In the genomic region with DNA sequence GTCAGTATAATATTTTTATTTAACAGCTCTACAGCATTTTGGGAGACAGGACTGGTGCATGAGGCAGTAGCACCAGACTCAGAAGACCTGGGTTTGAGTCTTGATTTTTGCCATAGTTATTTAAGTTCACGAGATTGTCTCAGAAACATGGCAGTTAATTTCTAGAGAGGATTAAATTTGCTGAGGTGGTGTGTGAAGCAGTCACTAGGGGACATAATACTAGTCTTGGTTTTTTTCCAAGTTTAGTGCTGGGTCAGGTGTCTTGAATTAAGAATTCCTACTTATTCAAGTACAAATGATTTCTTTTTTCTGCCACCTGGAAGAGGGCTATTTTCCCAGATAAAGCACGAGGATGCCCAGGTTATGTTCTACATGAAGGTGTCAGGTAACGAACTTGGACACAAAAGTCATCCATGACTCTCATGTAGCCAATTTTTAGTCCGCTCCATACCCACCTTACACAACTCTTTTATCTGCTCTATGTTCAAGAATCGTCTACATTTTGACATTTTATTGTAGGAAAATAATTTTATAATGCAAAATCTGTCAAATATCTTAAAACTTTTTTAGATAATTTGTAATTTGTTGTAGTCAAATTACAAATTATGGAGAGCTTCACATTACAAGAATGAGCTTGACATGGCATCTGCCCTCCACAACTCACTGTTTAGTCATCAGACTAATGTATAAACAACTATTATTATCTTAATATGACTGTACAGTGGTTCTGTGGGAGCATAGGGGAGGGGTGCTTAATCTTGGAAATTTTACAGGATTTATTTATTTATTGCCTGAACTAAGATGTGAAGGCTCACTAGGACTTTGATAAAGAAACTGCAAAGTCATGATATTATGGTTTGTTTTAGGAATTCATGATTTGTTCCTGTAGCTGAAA, we compare ENCODE assay signal across 8 cellular contexts. TPM values are rescaled to one million over a fixed set of nuclear protein-coding genes. Genes with fewer than 3 reads are reported as not detected.
DNase-seq lines count a peak whose midpoint lies in the region; TF ChIP-seq lines count a peak whose summit lies in the region.

No MANE protein-coding gene starts in this region.

- H3K27ac ChIP-seq in ACC112 (ENCODE audit: low read depth, low read length) (peak overlapping the region; percentile 90), esophagus squamous epithelium (peak overlapping the region; percentile 98 to 99 (median 98)), trophoblast cell (ENCODE audit: low read depth, low read length) (no peak overlapping the region)

- H2BK12ac ChIP-seq in trophoblast cell (ENCODE audit: low read length) = no peak overlapping the region

- peaks cover 10% of the 10 kb centered on the region for H3K79me1 ChIP-seq in trophoblast cell (ENCODE audit: low read length)

- no peak for TF ChIP-seq POLR2A in esophagus squamous epithelium (IDR thresholded peaks at IDR 0.05)

- H4K12ac ChIP-seq in trophoblast cell (ENCODE audit: low read depth, low read length) = no peak overlapping the region

- peak overlapping the region; percentile 99 for H3K4me3 ChIP-seq in ACC112 (ENCODE audit: low read depth, low read length)
- H3K4me3 ChIP-seq in GM12875 (ENCODE audit: low read depth, low read length) = peak overlapping the region; percentile 90
- peak overlapping the region; percentile 90 to 99 (median 94) for H3K4me3 ChIP-seq in esophagus squamous epithelium
- H3K4me3 ChIP-seq in trophoblast cell (ENCODE audit: low read depth, low read length) = no peak overlapping the region

- peak overlapping the region; percentile 83 for H3K9ac ChIP-seq in trophoblast cell (ENCODE audit: low read length)

- no peak for TF ChIP-seq CTCF in GM12875 (IDR thresholded peaks at IDR 0.05; ENCODE audit: borderline replicate concordance, insufficient read depth, low read depth, low read length)
- TF ChIP-seq CTCF in esophagus squamous epithelium (IDR thresholded peaks at IDR 0.05) = peak in 1 of 6 experiments; percentile 10
- TF ChIP-seq CTCF in GM10266 (IDR thresholded peaks at IDR 0.05; ENCODE audit: control insufficient read depth, insufficient read depth, low read depth, missing control alignments) = no peak

- H3K36me3 ChIP-seq in ACC112 (ENCODE audit: insufficient read depth, low read length) = peaks cover 43% of the 10 kb centered on the region
- H3K36me3 ChIP-seq in esophagus squamous epithelium = peaks cover 0 to 34% (median 6%) of the 10 kb centered on the region in 3 donors
- peaks cover 11 to 16% of the 10 kb centered on the region in 2 experiments for H3K36me3 ChIP-seq in trophoblast cell (ENCODE audit: control insufficient read depth in 1 of 2, insufficient read depth in 2 of 2, low read length in 2 of 2)

- H3K27me3 ChIP-seq in ACC112 (ENCODE audit: insufficient read depth, low read length) = no peaks in the 10 kb centered on the region
- no peaks in the 10 kb centered on the region for H3K27me3 ChIP-seq in esophagus squamous epithelium
- H3K27me3 ChIP-seq in trophoblast cell (ENCODE audit: insufficient read depth, low read length) = no peaks in the 10 kb centered on the region

- no peak overlapping the region for H2BK120ac ChIP-seq in trophoblast cell (ENCODE audit: insufficient read depth, low read length, poor library complexity)

- peak; percentile 15 for DNase-seq in SK-MEL-5 (ENCODE audit: low read depth, low spot score)
- DNase-seq in esophagus squamous epithelium (lab: John Stamatoyannopoulos, UW) = no peak
- DNase-seq in trophoblast cell = peak in 1 of 2 donors; percentile 20
- DNase-seq in NCI-H774 (lab: John Stamatoyannopoulos, UW) = no peak
- no peak for DNase-seq in NCI-H524 treated with DMSO at 0.1 percent for 48 hours (lab: John Stamatoyannopoulos, UW)
- no peak for DNase-seq in GM10266 (ENCODE audit: extremely low spot score)

- H3K4me1 ChIP-seq in ACC112 (ENCODE audit: control insufficient read depth, insufficient read depth, low read length, unreplicated experiment) = peaks cover 45% of the 10 kb centered on the region
- peaks cover 0 to 68% (median 41%) of the 10 kb centered on the region in 3 donors for H3K4me1 ChIP-seq in esophagus squamous epithelium
- peaks cover 6 to 11% of the 10 kb centered on the region in 2 experiments for H3K4me1 ChIP-seq in trophoblast cell (ENCODE audit: control insufficient read depth in 1 of 2, insufficient read depth in 2 of 2, low read length in 2 of 2)

- H3K4ac ChIP-seq in trophoblast cell (ENCODE audit: low read depth, low read length) = peak overlapping the region; percentile 97

- intact Hi-C loops in esophagus squamous epithelium (cut with DNase I) = no loop called here

- H4K91ac ChIP-seq in trophoblast cell (ENCODE audit: low read depth, low read length) = no peak overlapping the region

- WGBS in esophagus squamous epithelium, 2 donors = 28% methylated on average over 5 of the region's 5 CpGs
- no CpG with 5 or more reads among the region's 5 CpGs for WGBS in trophoblast cell (ENCODE audit: extremely low coverage, insufficient coverage, insufficient read length)

- no peak overlapping the region for H3K14ac ChIP-seq in trophoblast cell (ENCODE audit: low read length)

- H2AFZ ChIP-seq in ACC112 (ENCODE audit: low read length, unreplicated experiment) (no peak overlapping the region), trophoblast cell (ENCODE audit: insufficient read depth, low read length, poor library complexity) (no peak overlapping the region)

- H2BK5ac ChIP-seq in trophoblast cell (ENCODE audit: low read depth, low read length, poor library complexity) = no peak overlapping the region

- H3K9me3 ChIP-seq in esophagus squamous epithelium (no peaks in the 10 kb centered on the region), trophoblast cell (ENCODE audit: insufficient read depth, low read depth, low read length) (no peaks in the 10 kb centered on the region)

- no peak overlapping the region for H3K23ac ChIP-seq in trophoblast cell (ENCODE audit: low read length)

- H3K79me2 ChIP-seq in ACC112 (ENCODE audit: control insufficient read depth, insufficient read depth, low read length, unreplicated experiment) = peaks cover 67% of the 10 kb centered on the region
- peaks cover 25% of the 10 kb centered on the region for H3K79me2 ChIP-seq in trophoblast cell (ENCODE audit: control insufficient read depth, insufficient read depth, low read length, poor library complexity)

- no peak overlapping the region for H3K18ac ChIP-seq in trophoblast cell (ENCODE audit: low read length)

- no peak overlapping the region for H4K8ac ChIP-seq in trophoblast cell (ENCODE audit: low read depth, low read length)

- H2AK5ac ChIP-seq in trophoblast cell (ENCODE audit: low read length) = no peak overlapping the region

- peak overlapping the region; percentile 98 for H3K4me2 ChIP-seq in trophoblast cell (ENCODE audit: low read length)

- in situ Hi-C loops in SK-MEL-5 (cut with HindIII; ENCODE audit: low pct_unique_long_range_greater_than_20kb, low sequenced_read_pairs) = loop anchor here (25.0 kb wide), 1 partner anchor 102 kb away; a partner anchor contains a TSS

RNA-seq across cellular contexts. Expression of a gene that starts 1.6 kb away (rescaled TPM):
- total RNA-seq in SK-MEL-5 (2014; rRNA removed; shearing (Covaris generic)) = 76.6 and 81.9 TPM in 2 replicates
- polyA plus RNA-seq in SK-MEL-5 (2015; cell fraction: cytosol; rRNA removed) = 47.1 and 62.8 TPM in 2 replicates
- polyA plus RNA-seq in SK-MEL-5 (2015; cell fraction: nucleus; rRNA removed) = 142 and 150 TPM in 2 replicates
- 100 to 1,000 TPM; 101 to 132 (median 103) TPM for total RNA-seq in esophagus squamous epithelium
- polyA plus RNA-seq in trophoblast cell (2013) = 97.9 and 101 TPM in 2 replicates
